8 cellular contexts compared by ENCODE assay signal in the genomic region with DNA sequence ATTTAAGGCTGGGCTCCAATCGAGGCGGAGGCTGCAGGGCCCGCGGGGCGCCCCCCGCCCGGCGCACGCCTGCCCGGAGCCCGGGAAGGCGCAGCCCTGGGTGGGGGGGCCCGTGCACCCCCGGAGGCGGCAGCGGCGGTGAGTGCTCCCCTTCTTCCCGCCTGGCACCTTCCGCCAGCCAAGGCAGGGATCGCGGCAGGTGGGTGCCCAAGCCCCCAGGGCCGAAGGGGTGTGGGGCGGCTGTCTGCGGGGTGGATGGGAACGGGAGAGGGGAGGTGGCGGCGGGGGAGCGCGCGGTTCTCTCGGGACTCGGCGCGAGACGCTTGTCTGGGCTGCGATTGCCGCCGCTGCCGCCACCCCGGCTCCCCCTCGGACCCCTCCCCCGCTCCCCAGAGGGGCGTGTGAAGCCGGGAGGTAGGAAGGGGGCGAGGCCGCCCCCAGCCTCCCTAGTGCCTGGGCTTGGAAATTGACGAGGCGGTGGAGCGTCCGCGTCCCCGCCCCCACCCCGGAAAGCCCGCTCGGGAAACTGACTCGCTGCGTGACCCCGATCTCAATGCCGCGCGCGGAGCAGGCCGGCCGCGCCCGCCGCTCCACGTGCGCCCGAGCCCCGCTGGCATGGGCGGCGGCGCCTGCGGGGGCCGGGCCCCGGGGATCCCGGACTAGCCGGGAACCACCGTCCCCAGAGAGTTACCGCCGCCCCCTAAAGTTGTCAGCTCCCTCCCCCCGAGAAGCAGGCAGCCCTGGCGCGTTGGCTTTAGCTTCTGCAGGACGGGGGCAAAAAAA.
DNase-seq lines count a peak whose midpoint lies in the region; ATAC-seq and TF ChIP-seq lines count a peak whose summit lies in the region.

No MANE protein-coding gene starts in this region.

- H3K4me3 ChIP-seq in BE2C (ENCODE audit: low read depth, low read length) (peak overlapping the region; percentile 72), fibroblast of villous mesenchyme (ENCODE audit: low read depth, low read length) (peak overlapping the region; percentile 86)

- peak; percentile 32 for ATAC-seq in GM19025 (IDR thresholded peaks at IDR 0.05; ENCODE audit: low read depth, unreplicated experiment)
- peak; percentile 15 for ATAC-seq in HG03196 (IDR thresholded peaks at IDR 0.05; ENCODE audit: unreplicated experiment)
- ATAC-seq in omental fat pad (ENCODE audit: low FRiP score): peak; percentile 31
- ATAC-seq in GM18519 (IDR thresholded peaks at IDR 0.05; ENCODE audit: low FRiP score, unreplicated experiment): no peak

- H3K36me3 ChIP-seq in BE2C: no peaks in the 10 kb centered on the region

- no peaks in the 10 kb centered on the region for H3K9me3 ChIP-seq in BE2C

- H3K27me3 ChIP-seq in BE2C: no peaks in the 10 kb centered on the region

- TF ChIP-seq CTCF in BE2C (IDR thresholded peaks at IDR 0.05; ENCODE audit: low read depth, low read length) (no peak), fibroblast of villous mesenchyme (IDR thresholded peaks at IDR 0.05; ENCODE audit: insufficient read depth, low read depth, low read length) (no peak), omental fat pad (IDR thresholded peaks at IDR 0.05) (no peak)

- DNase-seq in BE2C (peak; percentile 67), fibroblast of villous mesenchyme (ENCODE audit: low read depth) (peak; percentile 31), omental fat pad (ENCODE audit: low spot score) (no peak), DMS114 treated with DMSO at 0.1 percent for 48 hours (lab: John Stamatoyannopoulos, UW; ENCODE audit: unreplicated experiment) (no peak)
- peak; percentile 12 for DNase-seq in activated CD4-positive, alpha-beta T cell treated with anti-CD3 and anti-CD28 coated beads, Interleukin-2, amount 50 U/mL, for 1 hour

- peaks cover 15% of the 10 kb centered on the region for H3K4me1 ChIP-seq in BE2C

Comparison
In these comparisons a context has a peak if more than half of its experiments do, and no peak if none do; other contexts are left out.
1. DNase-seq: peak in BE2C (single experiment), activated CD4-positive, alpha-beta T cell treated with anti-CD3 and anti-CD28 coated beads, Interleukin-2, amount 50 U/mL, for 1 hour (single experiment) and fibroblast of villous mesenchyme (single experiment); none in omental fat pad (single experiment) and DMS114 treated with DMSO at 0.1 percent for 48 hours (single experiment).